In the genomic region with DNA sequence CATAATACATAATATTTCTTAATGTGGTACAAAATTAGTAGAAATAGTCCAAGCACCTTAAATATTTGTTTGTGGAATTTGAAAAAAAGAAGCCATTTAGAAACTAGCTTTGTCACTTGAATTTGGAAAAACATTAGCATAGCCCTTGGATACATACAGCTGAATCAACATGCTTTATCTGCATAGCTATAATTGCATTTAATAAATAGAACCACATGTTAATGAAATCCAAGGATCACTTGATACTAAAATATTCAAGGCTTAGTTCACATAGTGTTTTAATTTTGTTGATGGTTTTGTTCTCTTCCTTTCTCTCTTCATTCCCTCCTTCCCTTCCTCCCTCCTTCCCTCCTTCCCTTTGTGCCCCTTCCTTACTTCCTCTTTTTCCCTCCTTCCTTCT, we compare ENCODE assay signal across 20 cellular contexts.
DNase-seq lines count a peak whose midpoint lies in the region; ATAC-seq and TF ChIP-seq lines count a peak whose summit lies in the region.
"Had no signal": no experiment of that assay in that cellular context is flagged by ENCODE, and none has a peak within 500 bp of the region (broad histone marks: within the 10 kb centered on the region; RNA-seq: fewer than 3 reads in every experiment).

No MANE protein-coding gene starts in this region.

- H3K23ac ChIP-seq in neuronal stem cell (ENCODE audit: low read depth, low read length, poor library complexity): no peak overlapping the region

- H3K27ac ChIP-seq in HEK293 (ENCODE audit: extremely low read depth, low read depth, low read length): no peak overlapping the region
- no peak overlapping the region for H3K27ac ChIP-seq in neuronal stem cell (replicated peaks; ENCODE audit: low read length)
- H3K27ac ChIP-seq: 22Rv1, BLaER1, C4-2B, GM23248 had no signal

- no peak overlapping the region for H3K18ac ChIP-seq in neuronal stem cell (ENCODE audit: low read length)

- no peak overlapping the region for H2BK12ac ChIP-seq in neuronal stem cell (ENCODE audit: low read length)

- H3K9ac ChIP-seq in neuronal stem cell (ENCODE audit: low read depth, low read length, poor library complexity): no peak overlapping the region
- H3K9ac ChIP-seq: BLaER1, GM23248 had no signal

- no peak overlapping the region for H2BK120ac ChIP-seq in neuronal stem cell (ENCODE audit: low read depth, low read length)

- CTCF ChIA-PET in HEK293 (lab: Yijun Ruan, JAX): no interaction called here

- DNase-seq in NCI-H748 (lab: John Stamatoyannopoulos, UW; ENCODE audit: unreplicated experiment) (peak; percentile 31), NCI-H748 treated with DMSO at 0.1 percent for 48 hours (lab: John Stamatoyannopoulos, UW) (no peak), neuronal stem cell (ENCODE audit: low spot score) (no peak), SIG-M5 (lab: John Stamatoyannopoulos, UW) (no peak)
- DNase-seq: Caco-2; CD4-positive, CD25-positive, alpha-beta regulatory T cell; CD8-positive, alpha-beta T cell; DMS79; EL; GDM1; GM23248; H9; HFFc6 had no signal

- H3K14ac ChIP-seq in neuronal stem cell (ENCODE audit: low read length): no peak overlapping the region

- H4K91ac ChIP-seq in neuronal stem cell (ENCODE audit: low read depth, low read length, poor library complexity): no peak overlapping the region

- H4K8ac ChIP-seq in neuronal stem cell (ENCODE audit: low read depth, low read length): no peak overlapping the region

- H2BK5ac ChIP-seq in neuronal stem cell (ENCODE audit: low read length): no peak overlapping the region

- no peak overlapping the region for H3K4ac ChIP-seq in neuronal stem cell (ENCODE audit: low read length)

- no peak overlapping the region for H3K4me2 ChIP-seq in neuronal stem cell (ENCODE audit: insufficient read depth, low read length, poor library complexity, severe bottlenecking)
- H3K4me2 ChIP-seq: BLaER1 had no signal

- H3K4me3 ChIP-seq in HEK293 (ENCODE audit: low read depth, low read length): no peak overlapping the region
- no peak overlapping the region for H3K4me3 ChIP-seq in neuronal stem cell (ENCODE audit: low read length in 2 of 2)
- H3K4me3 ChIP-seq: BLaER1, GM12878, GM23248 had no signal

- no peak for ATAC-seq in SK-N-SH treated with all-trans-retinoic acid at 6 μM for 48 hours
- ATAC-seq: CD8-positive, alpha-beta T cell; GM12878; HCT116 had no signal

- no peaks in the 10 kb centered on the region for H3K79me1 ChIP-seq in neuronal stem cell (ENCODE audit: low read depth, low read length)

- no peak overlapping the region for H2BK15ac ChIP-seq in neuronal stem cell (ENCODE audit: low read length)

- no peak overlapping the region for H2AK5ac ChIP-seq in neuronal stem cell (ENCODE audit: low read depth, low read length)

- H3K27me3 ChIP-seq in neuronal stem cell (ENCODE audit: control insufficient read depth in 3 of 3, insufficient read depth in 3 of 3, low read depth in 1 of 3, low read length in 3 of 3): no peaks in the 10 kb centered on the region
- H3K27me3 ChIP-seq: BLaER1 had no signal

- no peaks in the 10 kb centered on the region for H3K36me3 ChIP-seq in HEK293 (ENCODE audit: control insufficient read depth in 2 of 2, insufficient read depth in 1 of 2, low read length in 2 of 2)
- no peaks in the 10 kb centered on the region for H3K36me3 ChIP-seq in neuronal stem cell (replicated peaks in 1 of 2; ENCODE audit: control insufficient read depth in 2 of 2, insufficient read depth in 2 of 2, low read length in 2 of 2)
- H3K36me3 ChIP-seq: BLaER1 had no signal

- H3K9me3 ChIP-seq in HEK293 (ENCODE audit: control insufficient read depth, insufficient read depth, low read depth, low read length): no peaks in the 10 kb centered on the region
- no peaks in the 10 kb centered on the region for H3K9me3 ChIP-seq in neuronal stem cell (replicated peaks in 1 of 2; ENCODE audit: control insufficient read depth in 2 of 2, insufficient read depth in 1 of 2, low read depth in 1 of 2, low read length in 2 of 2)
- H3K9me3 ChIP-seq: BLaER1, Caco-2 had no signal

- POLR2A ChIA-PET in HEK293 (lab: Yijun Ruan, JAX): no interaction called here

- H3K4me1 ChIP-seq in HEK293 (ENCODE audit: control insufficient read depth, insufficient read depth, low read length) (no peaks in the 10 kb centered on the region), neuronal stem cell (ENCODE audit: control insufficient read depth in 2 of 2, insufficient read depth in 1 of 2, low read depth in 1 of 2, low read length in 2 of 2) (no peaks in the 10 kb centered on the region)
- H3K4me1 ChIP-seq: BLaER1, Caco-2 had no signal

- no peak overlapping the region for H2AFZ ChIP-seq in neuronal stem cell (ENCODE audit: low read length)
- H2AFZ ChIP-seq: GM23248 had no signal

- no peak for TF ChIP-seq CTCF in HEK293 (tag by site-specific recombination; IDR thresholded peaks at IDR 0.05)

TF ChIP-seq in HEK293, 187 proteins besides CTCF, POLR2A, EP300 and RAD21:
- TF ChIP-seq, protein P1, sequence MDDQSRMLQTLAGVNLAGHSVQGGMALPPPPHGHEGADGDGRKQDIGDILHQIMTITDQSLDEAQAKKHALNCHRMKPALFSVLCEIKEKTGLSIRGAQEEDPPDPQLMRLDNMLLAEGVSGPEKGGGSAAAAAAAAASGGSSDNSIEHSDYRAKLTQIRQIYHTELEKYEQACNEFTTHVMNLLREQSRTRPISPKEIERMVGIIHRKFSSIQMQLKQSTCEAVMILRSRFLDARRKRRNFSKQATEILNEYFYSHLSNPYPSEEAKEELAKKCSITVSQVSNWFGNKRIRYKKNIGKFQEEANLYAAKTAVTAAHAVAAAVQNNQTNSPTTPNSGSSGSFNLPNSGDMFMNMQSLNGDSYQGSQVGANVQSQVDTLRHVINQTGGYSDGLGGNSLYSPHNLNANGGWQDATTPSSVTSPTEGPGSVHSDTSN (CRISPR knock-in tag; IDR thresholded peaks at IDR 0.05): no peak
- TF ChIP-seq ZNF174 (tag by site-specific recombination; IDR thresholded peaks at IDR 0.05) (no peak), ZNF366 (tag by site-specific recombination; conservative IDR thresholded peaks at IDR 0.05) (0 out of 2 replicates have a peak, but pooled peaks have one; percentile 14), ZNF138 (tag by site-specific recombination; IDR thresholded peaks at IDR 0.05; ENCODE audit: borderline replicate concordance) (no peak), WT1 (tag by site-specific recombination; IDR thresholded peaks at IDR 0.05) (no peak), ZNF266 (tag by site-specific recombination; IDR thresholded peaks at IDR 0.05; ENCODE audit: low read depth) (no peak)

TF ChIP-seq in SK-N-SH treated with all-trans-retinoic acid at 6 μM for 48 hours, 23 proteins besides CTCF, POLR2A, EP300 and RAD21:
- TF ChIP-seq, protein P2, sequence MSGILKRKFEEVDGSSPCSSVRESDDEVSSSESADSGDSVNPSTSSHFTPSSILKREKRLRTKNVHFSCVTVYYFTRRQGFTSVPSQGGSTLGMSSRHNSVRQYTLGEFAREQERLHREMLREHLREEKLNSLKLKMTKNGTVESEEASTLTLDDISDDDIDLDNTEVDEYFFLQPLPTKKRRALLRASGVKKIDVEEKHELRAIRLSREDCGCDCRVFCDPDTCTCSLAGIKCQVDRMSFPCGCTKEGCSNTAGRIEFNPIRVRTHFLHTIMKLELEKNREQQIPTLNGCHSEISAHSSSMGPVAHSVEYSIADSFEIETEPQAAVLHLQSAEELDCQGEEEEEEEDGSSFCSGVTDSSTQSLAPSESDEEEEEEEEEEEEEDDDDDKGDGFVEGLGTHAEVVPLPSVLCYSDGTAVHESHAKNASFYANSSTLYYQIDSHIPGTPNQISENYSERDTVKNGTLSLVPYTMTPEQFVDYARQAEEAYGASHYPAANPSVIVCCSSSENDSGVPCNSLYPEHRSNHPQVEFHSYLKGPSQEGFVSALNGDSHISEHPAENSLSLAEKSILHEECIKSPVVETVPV (CRISPR knock-in tag; IDR thresholded peaks at IDR 0.05): peak; percentile 53; the same call in 1 of the 2 replicates
- no peak for TF ChIP-seq ESRRG (CRISPR knock-in tag; IDR thresholded peaks at IDR 0.05)
- TF ChIP-seq ARNTL (CRISPR knock-in tag; IDR thresholded peaks at IDR 0.05; ENCODE audit: borderline replicate concordance, low read depth): no peak
- TF ChIP-seq ZNF70 (CRISPR knock-in tag; IDR thresholded peaks at IDR 0.05): no peak
- TF ChIP-seq TCF4 (CRISPR knock-in tag; IDR thresholded peaks at IDR 0.05; ENCODE audit: borderline replicate concordance): peak; percentile 98
